In genomic region chr11:15361316-15361715, GRCh38 we compare ENCODE assay signal across 7 cellular contexts.
"Had no signal": no experiment of that assay in that cellular context is flagged by ENCODE, and none has a peak within 500 bp of the region (broad histone marks: within the 10 kb centered on the region; RNA-seq: fewer than 3 reads in every experiment).

No MANE protein-coding gene starts in this region.

- H3K4me2 ChIP-seq: GM23338 had no signal

- H3K4me1 Mint-ChIP-seq: IgD-negative memory B cell had no signal

- H3K27ac Mint-ChIP-seq: GM23338, H9, IgD-negative memory B cell had no signal

- DNase-seq: H9, HCEC 1CT, KBM-7 had no signal

- H3K4me3 Mint-ChIP-seq: GM23338, H9, IgD-negative memory B cell had no signal

- H3K9me3 Mint-ChIP-seq: GM23338 had no signal

- H3K4me3 ChIP-seq: GM23338 had no signal

- ATAC-seq: GM23338, HepG2 had no signal

- H3K36me3 Mint-ChIP-seq: IgD-negative memory B cell had no signal

- H3K27ac ChIP-seq: HL-60 had no signal

- H3K27me3 Mint-ChIP-seq: IgD-negative memory B cell had no signal

- H2AFZ ChIP-seq: GM23338 had no signal
